In the genomic region with DNA sequence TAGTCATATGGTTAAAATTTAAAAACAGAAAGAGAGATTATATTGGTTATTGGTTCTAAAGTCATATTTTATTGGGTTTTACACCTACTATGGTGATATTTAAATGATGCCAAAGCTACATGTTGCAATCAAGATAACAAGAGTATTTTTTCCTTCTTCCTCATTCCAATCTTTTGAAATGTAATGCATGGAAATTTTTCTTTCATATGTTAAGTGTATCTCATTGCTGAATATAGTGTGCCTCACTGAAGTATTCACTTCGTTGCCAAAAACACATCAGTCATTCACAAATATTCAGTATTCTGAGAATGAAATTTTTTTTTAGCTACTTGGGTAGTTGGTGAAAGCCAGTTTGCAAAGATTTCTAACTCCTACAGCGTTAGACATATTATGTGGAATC, we compare ENCODE assay signal across 18 cellular contexts. TPM values are rescaled to one million over a fixed set of nuclear protein-coding genes. Genes with fewer than 3 reads are reported as not detected.
DNase-seq lines count a peak whose midpoint lies in the region; ATAC-seq and TF ChIP-seq lines count a peak whose summit lies in the region.
"Had no signal": no experiment of that assay in that cellular context is flagged by ENCODE, and none has a peak within 500 bp of the region (broad histone marks: within the 10 kb centered on the region; RNA-seq: fewer than 3 reads in every experiment).

No MANE protein-coding gene starts in this region.

- no TSS peak for BruUV-seq in PC-3 (replicated peaks; lab: Mats Ljungman, UMichigan)

- 0 out of 2 replicates have a peak overlapping the region, but pooled peaks have one; percentile 22 for H3K4me3 ChIP-seq in GM23248
- H3K4me3 ChIP-seq in mucosa of descending colon: no peak overlapping the region
- no peak overlapping the region for H3K4me3 ChIP-seq in PC-3 (ENCODE audit: low read length)
- H3K4me3 ChIP-seq: prostate gland, testis had no signal

- intact Hi-C loops in mucosa of descending colon (cut with DNase I, micrococcal nuclease) (no loop called here), PC-3 (cut with micrococcal nuclease) (no loop called here)

- WGBS in GM23248 (ENCODE audit: low coverage in 1 of 2, low lambda C conversion rate in 2 of 2, missing lambda C conversion rate in 2 of 2), 2 experiments: 34 to 55% methylated on average over 2 of the region's 2 CpGs

- no peaks in the 10 kb centered on the region; the same call in 1 of the 2 replicates for H3K36me3 ChIP-seq in GM23248 (ENCODE audit: low read depth)
- H3K36me3 ChIP-seq in mucosa of descending colon (ENCODE audit: low read depth): no peaks in the 10 kb centered on the region
- no peaks in the 10 kb centered on the region for H3K36me3 ChIP-seq in PC-3 (ENCODE audit: low read depth, low read length)
- H3K36me3 ChIP-seq: prostate gland had no signal

- no peaks in the 10 kb centered on the region for H3K9me3 Mint-ChIP-seq in natural killer cell treated with Interleukin-12 subunit alpha and Interleukin-12 subunit beta and Interleukin-15 and Interleukin-18, amount 100 ng/mL, for 72 hours
- H3K9me3 Mint-ChIP-seq: nephron had no signal

- H3K9me3 ChIP-seq in GM23248 (ENCODE audit: low read depth) (no peaks in the 10 kb centered on the region), mucosa of descending colon (no peaks in the 10 kb centered on the region), PC-3 (ENCODE audit: low read length) (no peaks in the 10 kb centered on the region)
- H3K9me3 ChIP-seq: prostate gland, testis had no signal

- H3K27ac Mint-ChIP-seq in natural killer cell treated with Interleukin-12 subunit alpha and Interleukin-12 subunit beta and Interleukin-15 and Interleukin-18, amount 100 ng/mL, for 72 hours: no peak overlapping the region
- H3K27ac Mint-ChIP-seq: immature natural killer cell, nephron, T-helper 17 cell had no signal

- peaks cover 0 to 3% of the 10 kb centered on the region in 2 donors for H3K4me1 Mint-ChIP-seq in natural killer cell treated with Interleukin-12 subunit alpha and Interleukin-12 subunit beta and Interleukin-15 and Interleukin-18, amount 100 ng/mL, for 72 hours (ENCODE audit: low read depth in 2 of 2)
- H3K4me1 Mint-ChIP-seq: T-helper 17 cell had no signal

- H3K4me2 ChIP-seq in GM23248 (ENCODE audit: unreplicated experiment): peak overlapping the region; percentile 41
- no peak overlapping the region for H3K4me2 ChIP-seq in PC-3 (ENCODE audit: low read length)

- H3K9me2 ChIP-seq in GM23248 (ENCODE audit: insufficient read depth): no peaks in the 10 kb centered on the region
- H3K9me2 ChIP-seq in PC-3 (replicated peaks; ENCODE audit: low read length): no peaks in the 10 kb centered on the region

- no peaks in the 10 kb centered on the region for H3K27me3 Mint-ChIP-seq in natural killer cell treated with Interleukin-12 subunit alpha and Interleukin-12 subunit beta and Interleukin-15 and Interleukin-18, amount 100 ng/mL, for 72 hours
- H3K27me3 Mint-ChIP-seq: T-helper 17 cell had no signal

- no peaks in the 10 kb centered on the region for H3K36me3 Mint-ChIP-seq in natural killer cell treated with Interleukin-12 subunit alpha and Interleukin-12 subunit beta and Interleukin-15 and Interleukin-18, amount 100 ng/mL, for 72 hours
- H3K36me3 Mint-ChIP-seq: immature natural killer cell had no signal

- peaks cover 39% of the 10 kb centered on the region for H3K4me1 ChIP-seq in GM23248 (ENCODE audit: insufficient read depth)
- H3K4me1 ChIP-seq in mucosa of descending colon (ENCODE audit: low read depth): no peaks in the 10 kb centered on the region
- peaks cover 16% of the 10 kb centered on the region for H3K4me1 ChIP-seq in PC-3 (ENCODE audit: insufficient read depth, low read length)
- H3K4me1 ChIP-seq: prostate gland, testis had no signal

- TF ChIP-seq CTCF in mucosa of descending colon (IDR thresholded peaks at IDR 0.05) (no peak), PC-3 (conservative IDR thresholded peaks at IDR 0.05; ENCODE audit: low read depth, low read length) (no peak)

- H3K27ac ChIP-seq in GM23248 (0 out of 2 replicates have a peak overlapping the region, but pooled peaks have one; percentile 13), PC-3 (ENCODE audit: low read length) (no peak overlapping the region)
- H3K27ac ChIP-seq: prostate gland, testis had no signal

- no peaks in the 10 kb centered on the region for H4K20me1 ChIP-seq in GM23248 (ENCODE audit: insufficient read depth)
- H4K20me1 ChIP-seq in PC-3 (ENCODE audit: low read length): no peaks in the 10 kb centered on the region

- POLR2A ChIA-PET in PC-3 (lab: Charles Lee; ENCODE audit: unreplicated experiment): no interaction called here

- DNase-seq in GM23248 (peak; percentile 42), RPMI7951 (ENCODE audit: low read depth) (peak; percentile 28), dedifferentiated amniotic fluid mesenchymal stem cell (ENCODE audit: extremely low spot score) (peak; percentile 85), mucosa of descending colon (no peak), PC-3 (no peak), ureter (ENCODE audit: low spot score) (no peak)
- no peak for DNase-seq in natural killer cell treated with Interleukin-12 subunit alpha and Interleukin-12 subunit beta and Interleukin-15 and Interleukin-18, amount 100 ng/mL, for 72 hours (ENCODE audit: low spot score)
- DNase-seq: AML-193, cortex of kidney, head of caudate nucleus, immature natural killer cell, NCI-H146, Right ventricle myocardium superior, T-helper 17 cell, testis had no signal

- H3K9ac ChIP-seq in GM23248 (no peak overlapping the region), PC-3 (ENCODE audit: low read length) (no peak overlapping the region)

- H3K27me3 ChIP-seq in GM23248 (replicated peaks; ENCODE audit: insufficient read depth) (no peaks in the 10 kb centered on the region), PC-3 (ENCODE audit: low read length) (no peaks in the 10 kb centered on the region)
- H3K27me3 ChIP-seq: testis had no signal

- no peak overlapping the region for H2AFZ ChIP-seq in GM23248
- no peak overlapping the region for H2AFZ ChIP-seq in PC-3 (ENCODE audit: low read length)

- CTCF ChIA-PET in PC-3 (lab: Charles Lee): no interaction called here

- ATAC-seq in mucosa of descending colon: peak; percentile 79
- ATAC-seq in natural killer cell treated with Interleukin-12 subunit alpha and Interleukin-12 subunit beta and Interleukin-15 and Interleukin-18, amount 100 ng/mL, for 72 hours: no peak
- no peak for ATAC-seq in PC-3
- ATAC-seq in GM21619 (IDR thresholded peaks at IDR 0.05; ENCODE audit: unreplicated experiment): no peak
- ATAC-seq: T-helper 17 cell had no signal

- in situ Hi-C loops in GM23248 (cut with MboI): no loop called here

- no peak overlapping the region for H3K4me3 Mint-ChIP-seq in natural killer cell treated with Interleukin-12 subunit alpha and Interleukin-12 subunit beta and Interleukin-15 and Interleukin-18, amount 100 ng/mL, for 72 hours
- H3K4me3 Mint-ChIP-seq: immature natural killer cell, nephron, T-helper 17 cell had no signal

- H3K79me2 ChIP-seq in GM23248 (ENCODE audit: insufficient read depth) (peaks cover 2% of the 10 kb centered on the region; the same call in 1 of the 2 replicates), PC-3 (ENCODE audit: low read length) (peaks cover 21% of the 10 kb centered on the region)

- H3F3A ChIP-seq in GM23248 (ENCODE audit: insufficient read depth) (peaks cover 4% of the 10 kb centered on the region; the same call in 1 of the 2 replicates), PC-3 (ENCODE audit: low read length, unreplicated experiment) (no peaks in the 10 kb centered on the region)

RNA-seq across cellular contexts. Expression of gene HDAC9, which starts 19.5 kb away (rescaled TPM):
- 1.6 and 2.1 TPM in 2 replicates for total RNA-seq in GM23248 (2014; rRNA removed; shearing (Covaris generic))
- polyA plus RNA-seq in GM23248 (2016; fragmentation: Nextera tagmentation; extraction: Ambion mirVana): 1.5 and 1.6 TPM in 2 replicates
- 15.5 and 21.1 TPM in 2 replicates for total RNA-seq in RPMI7951 (2014; rRNA removed; shearing (Covaris generic))
- total RNA-seq in mucosa of descending colon (10 to 100 TPM; 16.0 to 20.4 (median 17.5) TPM), PC-3 (2014; rRNA removed) (6.8 and 7.8 TPM in 2 replicates), ureter (20.0 TPM)
- 10 to 100 TPM in 1 of 2 donors, 1 to 10 TPM in 1; 9.9 to 15.0 TPM for total RNA-seq in natural killer cell treated with Interleukin-12 subunit alpha and Interleukin-12 subunit beta and Interleukin-15 and Interleukin-18, amount 100 ng/mL, for 72 hours

Comparison
In these comparisons a context has a peak if more than half of its experiments do, and no peak if none do; other contexts are left out.
1. DNase-seq: peak in GM23248 (single experiment), RPMI7951 (single experiment) and dedifferentiated amniotic fluid mesenchymal stem cell (single experiment); none in mucosa of descending colon (0 of 3), natural killer cell treated with Interleukin-12 subunit alpha and Interleukin-12 subunit beta and Interleukin-15 and Interleukin-18, amount 100 ng/mL, for 72 hours (single experiment), PC-3 (single experiment) and ureter (single experiment).